15 cellular contexts compared by ENCODE assay signal in the genomic region with DNA sequence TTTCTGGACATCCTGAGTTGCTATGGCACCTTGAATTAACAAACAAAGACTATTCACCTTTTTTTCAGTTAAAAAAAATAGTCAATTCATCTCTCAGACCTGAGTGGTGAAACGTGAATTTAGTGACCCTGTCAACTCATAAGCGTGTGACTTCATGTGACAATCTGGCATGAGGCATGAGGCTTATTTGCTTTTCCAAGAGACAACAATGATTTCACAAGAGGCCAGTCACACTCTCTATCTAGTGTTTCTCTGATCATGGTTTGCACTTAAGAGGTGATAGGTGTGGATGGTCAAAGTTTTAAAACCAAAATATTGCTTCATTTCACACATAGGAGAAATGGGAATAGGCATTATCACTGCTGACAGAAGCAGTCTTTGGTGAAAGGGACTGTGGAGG.
DNase-seq lines count a peak whose midpoint lies in the region; ATAC-seq, FAIRE-seq and TF ChIP-seq lines count a peak whose summit lies in the region.
"Had no signal": no experiment of that assay in that cellular context is flagged by ENCODE, and none has a peak within 500 bp of the region (broad histone marks: within the 10 kb centered on the region; RNA-seq: fewer than 3 reads in every experiment).

No MANE protein-coding gene starts in this region.

- H3K27me3 ChIP-seq in HepG2 (ENCODE audit: control insufficient read depth in 1 of 2, insufficient read depth in 2 of 2, low read length in 2 of 2): peaks cover 0 to 21% of the 10 kb centered on the region in 2 experiments; a peak in 3 of 5 replicates
- H3K27me3 ChIP-seq: MG63 had no signal

- TF ChIP-seq RAD21 in HepG2 (CRISPR knock-in tag; IDR thresholded peaks at IDR 0.05): no peak

- peak; percentile 75 for FAIRE-seq in HepG2 (lab: Jason Lieb, UNC)

- no peaks in the 10 kb centered on the region for H3K9me3 ChIP-seq in HepG2 (ENCODE audit: low read length)
- H3K9me3 ChIP-seq: HAP-1, MG63 had no signal

- no peaks in the 10 kb centered on the region for H3K36me3 ChIP-seq in HepG2 (replicated peaks in 1 of 2; ENCODE audit: control insufficient read depth in 1 of 2, insufficient read depth in 2 of 2, low read length in 2 of 2)
- H3K36me3 ChIP-seq: HAP-1, MG63 had no signal

- in situ Hi-C loops in HepG2 (cut with HindIII; ENCODE audit: extremely low pct_ligation_motif_present, low pct_unique_long_range_greater_than_20kb): no loop called here

- peak; percentile 47 to 50; a peak in 1 of 4 replicates for TF ChIP-seq EP300 in HepG2 (IDR thresholded peaks at IDR 0.05; ENCODE audit: low read depth in 2 of 2, low read length in 2 of 2)
- TF ChIP-seq EP300 in HepG2 (CRISPR knock-in tag; IDR thresholded peaks at IDR 0.05; ENCODE audit: borderline replicate concordance): no peak; the same call in 1 of the 2 replicates

- no peak overlapping the region for H3K27ac ChIP-seq in HepG2 (ENCODE audit: extremely low read length, insufficient read depth, low read length)
- H3K27ac ChIP-seq: KMS-11, RWPE1, SK-N-MC had no signal

- TF ChIP-seq CTCF in HepG2 (CRISPR knock-in tag; IDR thresholded peaks at IDR 0.05): no peak

- no peak overlapping the region for H3K4me2 ChIP-seq in HepG2 (ENCODE audit: low read depth, low read length)
- H3K4me2 ChIP-seq: KMS-11 had no signal

- H3K4me1 ChIP-seq in HepG2 (ENCODE audit: insufficient read depth, low read length): peaks cover 22% of the 10 kb centered on the region

- no peak for TF ChIP-seq POLR2A in HepG2 (IDR thresholded peaks at IDR 0.05; ENCODE audit: insufficient read depth in 1 of 2, low read depth in 2 of 2, low read length in 2 of 2)

- intact Hi-C loops in HepG2 (cut with micrococcal nuclease; ENCODE audit: unreplicated experiment): no loop called here

- no peak overlapping the region for H3K9ac ChIP-seq in HepG2 (ENCODE audit: insufficient read depth, low read depth, low read length)
- H3K9ac ChIP-seq: KMS-11 had no signal

- CTCF ChIA-PET in HepG2 (lab: Yijun Ruan, JAX; ENCODE audit: low intra/inter-chr PET ratio, low total read pairs): no interaction called here

- H3K4me3 ChIP-seq in HepG2 (replicated peaks in 1 of 3; ENCODE audit: insufficient read depth in 1 of 3, low read depth in 2 of 3, low read length in 3 of 3): no peak overlapping the region
- H3K4me3 ChIP-seq: HAP-1, MG63, SK-N-MC had no signal

- H3K79me2 ChIP-seq in HepG2 (ENCODE audit: insufficient read depth, low read length): no peaks in the 10 kb centered on the region

- ATAC-seq in HepG2 (peak; percentile 94), HG02970 (IDR thresholded peaks at IDR 0.05; ENCODE audit: low FRiP score, unreplicated experiment) (no peak), HG02623 (IDR thresholded peaks at IDR 0.05; ENCODE audit: unreplicated experiment) (no peak)
- ATAC-seq: T-cell had no signal

- POLR2A ChIA-PET in HepG2 (lab: Yijun Ruan, JAX): interaction anchor here (0.6 kb wide), 1 partner anchor 24 kb away, joined by 3 read pairs; no protein-coding TSS in a partner anchor

- peak; percentile 54 for DNase-seq in DMS153 treated with DMSO at 0.1 percent for 48 hours (lab: John Stamatoyannopoulos, UW; ENCODE audit: unreplicated experiment)
- DNase-seq in HuH-7 (ENCODE audit: low spot score): peak; percentile 48
- peak; percentile 78 for DNase-seq in NCI-H748 treated with DMSO at 0.1 percent for 48 hours (lab: John Stamatoyannopoulos, UW)
- DNase-seq in HepG2 (ENCODE audit: low spot score): peak; percentile 82
- no peak for DNase-seq in activated naive CD4-positive, alpha-beta T cell treated with anti-CD3 and anti-CD28 coated beads, Interleukin-2, amount 50 U/mL, for 16 hours
- DNase-seq: DMS 273 treated with DMSO at 0.1 percent for 48 hours, MG63, T-cell, T1000 had no signal

- no TSS peak for BruUV-seq in HepG2 (replicated peaks; lab: Mats Ljungman, UMichigan)

- 0% methylated on average over 2 of the region's 2 CpGs for WGBS in HepG2 (ENCODE audit: low lambda C conversion rate)

- no peaks in the 10 kb centered on the region for H4K20me1 ChIP-seq in HepG2 (ENCODE audit: insufficient read depth, low read length)

- no peak overlapping the region for H2AFZ ChIP-seq in HepG2 (ENCODE audit: low read length)

TF ChIP-seq in HepG2, 621 proteins besides CTCF, POLR2A, EP300 and RAD21 (continues in another document):
- TF ChIP-seq ARNTL (CRISPR knock-in tag; IDR thresholded peaks at IDR 0.05) (peak; percentile 89), ZNF138 (CRISPR knock-in tag; IDR thresholded peaks at IDR 0.05; ENCODE audit: low read depth) (no peak), ZNF737 (CRISPR knock-in tag; IDR thresholded peaks at IDR 0.05; ENCODE audit: borderline replicate concordance) (no peak), ZNF629 (CRISPR knock-in tag; conservative IDR thresholded peaks at IDR 0.05) (no peak), ZNF556 (CRISPR knock-in tag; IDR thresholded peaks at IDR 0.05; ENCODE audit: borderline replicate concordance) (no peak), ZNF251 (CRISPR knock-in tag; IDR thresholded peaks at IDR 0.05) (no peak), FOXA1 (IDR thresholded peaks at IDR 0.05) (no peak), FOXA1 (CRISPR knock-in tag; IDR thresholded peaks at IDR 0.05) (peak; percentile 91), SNRNP70 (IDR thresholded peaks at IDR 0.05; ENCODE audit: low read depth, low read length) (no peak), ATF3 (CRISPR knock-in tag; IDR thresholded peaks at IDR 0.05) (no peak), EEA1 (CRISPR knock-in tag; IDR thresholded peaks at IDR 0.05; ENCODE audit: borderline replicate concordance) (no peak), NPAS2 (CRISPR knock-in tag; IDR thresholded peaks at IDR 0.05; ENCODE audit: borderline replicate concordance) (no peak), SALL1 (CRISPR knock-in tag; IDR thresholded peaks at IDR 0.05) (peak; percentile 22; the same call in 1 of the 2 replicates), KDM5B (CRISPR knock-in tag; IDR thresholded peaks at IDR 0.05; ENCODE audit: borderline replicate concordance) (no peak), NBN (conservative IDR thresholded peaks at IDR 0.05) (no peak), CAMTA2 (CRISPR knock-in tag; IDR thresholded peaks at IDR 0.05; ENCODE audit: borderline replicate concordance) (no peak), SMARCE1 (IDR thresholded peaks at IDR 0.05; ENCODE audit: borderline replicate concordance) (no peak), YY1 (IDR thresholded peaks at IDR 0.05; ENCODE audit: insufficient read depth, insufficient replicate concordance, low read depth, low read length) (no peak), ZNF563 (CRISPR knock-in tag; IDR thresholded peaks at IDR 0.05) (no peak), IRF2 (CRISPR knock-in tag; IDR thresholded peaks at IDR 0.05) (no peak), ATF7 (IDR thresholded peaks at IDR 0.05) (no peak), ATF7 (CRISPR knock-in tag; IDR thresholded peaks at IDR 0.05) (no peak), ZNF276 (CRISPR knock-in tag; IDR thresholded peaks at IDR 0.05; ENCODE audit: low read depth) (no peak), ZNF773 (CRISPR knock-in tag; IDR thresholded peaks at IDR 0.05; ENCODE audit: borderline replicate concordance) (no peak), WIZ (CRISPR knock-in tag; IDR thresholded peaks at IDR 0.05) (no peak), SMAD3 (CRISPR knock-in tag; IDR thresholded peaks at IDR 0.05) (0 out of 2 replicates have a peak, but pooled peaks have one; percentile 65), HOXA3 (CRISPR knock-in tag; IDR thresholded peaks at IDR 0.05) (no peak), ZNF879 (CRISPR knock-in tag; IDR thresholded peaks at IDR 0.05) (no peak), NCOA2 (CRISPR knock-in tag; IDR thresholded peaks at IDR 0.05) (0 out of 2 replicates have a peak, but pooled peaks have one; percentile 21), BRD4 (CRISPR knock-in tag; IDR thresholded peaks at IDR 0.05) (no peak), CEBPG (CRISPR knock-in tag; IDR thresholded peaks at IDR 0.05) (peak; percentile 83), REXO4 (CRISPR knock-in tag; IDR thresholded peaks at IDR 0.05; ENCODE audit: borderline replicate concordance) (no peak), EHMT2 (IDR thresholded peaks at IDR 0.05; ENCODE audit: borderline replicate concordance, low read depth, low read length) (peak; percentile 50; the same call in 1 of the 2 replicates), ZNF232 (CRISPR knock-in tag; IDR thresholded peaks at IDR 0.05; ENCODE audit: borderline replicate concordance) (peak; percentile 53; the same call in 1 of the 2 replicates), HNRNPH1 (optimal IDR thresholded peaks at IDR 0.05; ENCODE audit: low read depth, low read length) (no peak), ZNF660 (CRISPR knock-in tag; IDR thresholded peaks at IDR 0.05; ENCODE audit: borderline replicate concordance, low read depth) (no peak), ERF (CRISPR knock-in tag; IDR thresholded peaks at IDR 0.05) (0 out of 2 replicates have a peak, but pooled peaks have one; percentile 47), PITX1 (CRISPR knock-in tag; IDR thresholded peaks at IDR 0.05) (0 out of 2 replicates have a peak, but pooled peaks have one; percentile 43), FOXP1 (IDR thresholded peaks at IDR 0.05) (peak; percentile 76), FOXP1 (CRISPR knock-in tag; IDR thresholded peaks at IDR 0.05) (peak; percentile 93), ZFP41 (CRISPR knock-in tag; IDR thresholded peaks at IDR 0.05; ENCODE audit: borderline replicate concordance) (no peak)
